8 cellular contexts compared by ENCODE assay signal in genomic region chr13:49220035-49220855, GRCh38. TPM values are rescaled to one million over a fixed set of nuclear protein-coding genes. Genes with fewer than 3 reads are reported as not detected.
A peak's percentile ranks its signal among the peaks of the same experiment; 100 is the strongest.
DNase-seq lines count a peak whose midpoint lies in the region; ATAC-seq and TF ChIP-seq lines count a peak whose summit lies in the region.

TSS of gene MLNR (plus strand) at chr13:49220338. CDS start at chr13:49220338, 0 bp downstream.

- no peak for TF ChIP-seq POLR2A in suprapubic skin (IDR thresholded peaks at IDR 0.05)

- H3K4me3 ChIP-seq in AG04449 (ENCODE audit: low read depth, low read length), result peak within 1 kb of the TSS; percentile 36
- H3K4me3 ChIP-seq in suprapubic skin, result peak within 1 kb of the TSS; percentile 60

- H3K27me3 Mint-ChIP-seq in WTC11 (ENCODE audit: low read depth), result peaks cover 94% of the 10 kb centered on the region
- H3K27me3 Mint-ChIP-seq in mesothelial cell of epicardium (ENCODE audit: low read depth), result peaks cover 91% of the 10 kb centered on the region

- no peak for TF ChIP-seq CTCF in AG04449 (IDR thresholded peaks at IDR 0.05; ENCODE audit: insufficient read depth, low read length, missing control alignments)
- TF ChIP-seq CTCF in WTC11 (IDR thresholded peaks at IDR 0.05), result 0 out of 2 replicates have a peak, but pooled peaks have one; percentile 12
- no peak for TF ChIP-seq CTCF in mesothelial cell of epicardium (IDR thresholded peaks at IDR 0.05; ENCODE audit: unreplicated experiment)
- TF ChIP-seq CTCF in suprapubic skin (IDR thresholded peaks at IDR 0.05), result no peak

- H3K27me3 ChIP-seq in suprapubic skin, result peaks cover 58% of the 10 kb centered on the region

- no peaks in the 10 kb centered on the region for H3K36me3 ChIP-seq in suprapubic skin

- POLR2A ChIA-PET in AG04449 (lab: Yijun Ruan, JAX) (no interaction called here), WTC11 (lab: Charles Lee) (no interaction called here)

- H3K4me1 ChIP-seq in suprapubic skin, result peaks cover 25% of the 10 kb centered on the region

- H3K4me3 Mint-ChIP-seq in WTC11 (peak within 1 kb of the TSS; percentile 69), mesothelial cell of epicardium (peak within 1 kb of the TSS; percentile 58)

- no peak within 1 kb of the TSS for H3K27ac Mint-ChIP-seq in WTC11
- no peak within 1 kb of the TSS for H3K27ac Mint-ChIP-seq in mesothelial cell of epicardium

- H3K9me3 Mint-ChIP-seq in WTC11 (no peaks in the 10 kb centered on the region), mesothelial cell of epicardium (no peaks in the 10 kb centered on the region)

- CTCF ChIA-PET in AG04449 (lab: Yijun Ruan, JAX) (interaction anchor here (1.0 to 1.7 kb wide), 4 partner anchors 12 to 61 kb away, joined by 3 to 6 read pairs (median 4); no protein-coding TSS in a partner anchor), WTC11 (lab: Charles Lee) (interaction anchor here (1.0 to 1.2 kb wide), 4 partner anchors 9 to 61 kb away, joined by 3 to 4 read pairs (median 4); partner anchors contain the start of gene CDADC1)

- no peak for DNase-seq in AG04449 (ENCODE audit: low read depth, low spot score)
- DNase-seq in HCEC 1CT, result peak; percentile 17
- DNase-seq in WTC11 (ENCODE audit: low spot score), result peak; percentile 64
- DNase-seq in effector CD8-positive, alpha-beta T cell (lab: John Stamatoyannopoulos, UW), result peak; percentile 5
- DNase-seq in mesothelial cell of epicardium (ENCODE audit: low spot score in 2 of 2, unreplicated experiment in 2 of 2), result peak in 1 of 2 experiments; percentile 56
- no peak for DNase-seq in suprapubic skin (ENCODE audit: low spot score in 2 of 2)
- no peak for DNase-seq in SHP77 (lab: John Stamatoyannopoulos, UW)
- DNase-seq in EL, result no peak

- no peaks in the 10 kb centered on the region for H3K9me3 ChIP-seq in suprapubic skin

- H3K4me1 Mint-ChIP-seq in WTC11, result peaks cover 25% of the 10 kb centered on the region
- H3K4me1 Mint-ChIP-seq in mesothelial cell of epicardium, result peaks cover 14% of the 10 kb centered on the region

- no peak for TF ChIP-seq EP300 in suprapubic skin (IDR thresholded peaks at IDR 0.05)

- H3K36me3 Mint-ChIP-seq in WTC11, result 0 out of 2 replicates have a peak, but pooled peaks cover 3% of the 10 kb centered on the region
- H3K36me3 Mint-ChIP-seq in mesothelial cell of epicardium, result no peaks in the 10 kb centered on the region

- H3K27ac ChIP-seq in suprapubic skin, result no peak within 1 kb of the TSS

- WGBS in suprapubic skin, result 4% methylated on average over 38 of the region's 111 CpGs

- peak; percentile 76 for ATAC-seq in WTC11

TF ChIP-seq in WTC11, 78 proteins besides CTCF, POLR2A, EP300 and RAD21 (continues in another document):
- TF ChIP-seq ZNF263 (CRISPR knock-in tag; IDR thresholded peaks at IDR 0.05; ENCODE audit: low read depth) (no peak), ZNF138 (CRISPR knock-in tag; conservative IDR thresholded peaks at IDR 0.05) (peak; percentile 26; the same call in 1 of the 2 replicates), ZNF416 (CRISPR knock-in tag; IDR thresholded peaks at IDR 0.05) (0 out of 2 replicates have a peak, but pooled peaks have one; percentile 41), ZNF671 (CRISPR knock-in tag; IDR thresholded peaks at IDR 0.05) (no peak), ZNF423 (CRISPR knock-in tag; IDR thresholded peaks at IDR 0.05) (peak; percentile 85), ZNF219 (CRISPR knock-in tag; IDR thresholded peaks at IDR 0.05; ENCODE audit: borderline replicate concordance) (0 out of 2 replicates have a peak, but pooled peaks have one; percentile 14), ZNF121 (CRISPR knock-in tag; IDR thresholded peaks at IDR 0.05) (no peak), MYBL2 (CRISPR knock-in tag; IDR thresholded peaks at IDR 0.05) (peak; percentile 86), MXD4 (CRISPR knock-in tag; IDR thresholded peaks at IDR 0.05; ENCODE audit: borderline replicate concordance) (no peak), NR2C2 (CRISPR knock-in tag; IDR thresholded peaks at IDR 0.05) (peak; percentile 75; the same call in 1 of the 2 replicates), GRHL2 (CRISPR knock-in tag; IDR thresholded peaks at IDR 0.05; ENCODE audit: insufficient replicate concordance, severe bottlenecking) (no peak), E2F5 (CRISPR knock-in tag; IDR thresholded peaks at IDR 0.05) (no peak; the same call in 1 of the 2 replicates), CREB1 (CRISPR knock-in tag; IDR thresholded peaks at IDR 0.05) (peak; percentile 79; the same call in 1 of the 2 replicates), STAT6 (CRISPR knock-in tag; conservative IDR thresholded peaks at IDR 0.05; ENCODE audit: low read depth) (no peak), SMAD4 (CRISPR knock-in tag; IDR thresholded peaks at IDR 0.05) (peak; percentile 86; the same call in 1 of the 2 replicates), TEAD4 (CRISPR knock-in tag; IDR thresholded peaks at IDR 0.05) (peak; percentile 61; the same call in 1 of the 2 replicates), JUN (CRISPR knock-in tag; IDR thresholded peaks at IDR 0.05) (peak; percentile 56; the same call in 1 of the 2 replicates), GABPB1 (CRISPR knock-in tag; IDR thresholded peaks at IDR 0.05) (0 out of 2 replicates have a peak, but pooled peaks have one; percentile 4), ATF3 (CRISPR knock-in tag; conservative IDR thresholded peaks at IDR 0.05) (peak; percentile 76; the same call in 1 of the 2 replicates), NFATC4 (CRISPR knock-in tag; IDR thresholded peaks at IDR 0.05) (no peak), AR (CRISPR knock-in tag; IDR thresholded peaks at IDR 0.05) (no peak), NFE2L1 (CRISPR knock-in tag; IDR thresholded peaks at IDR 0.05) (peak; percentile 94)

RNA-seq across cellular contexts. Expression of gene MLNR, which starts in this region (rescaled TPM):
- total RNA-seq in WTC11 (2021) (not detected in 3 replicates), mesothelial cell of epicardium (0.18 TPM in 1 of 3 replicates, not detected in the others), suprapubic skin (not detected)

Comparison
In these comparisons a context has a peak if more than half of its experiments do, and no peak if none do; other contexts are left out.
1. Peak in DNase-seq and ATAC-seq in WTC11; RNA of the gene not detected or under 1 TPM.
2. DNase-seq: peak in HCEC 1CT (single experiment) and effector CD8-positive, alpha-beta T cell (single experiment); none in AG04449 (single experiment), suprapubic skin (0 of 2), SHP77 (0 of 2) and EL (single experiment).